In the genomic region with DNA sequence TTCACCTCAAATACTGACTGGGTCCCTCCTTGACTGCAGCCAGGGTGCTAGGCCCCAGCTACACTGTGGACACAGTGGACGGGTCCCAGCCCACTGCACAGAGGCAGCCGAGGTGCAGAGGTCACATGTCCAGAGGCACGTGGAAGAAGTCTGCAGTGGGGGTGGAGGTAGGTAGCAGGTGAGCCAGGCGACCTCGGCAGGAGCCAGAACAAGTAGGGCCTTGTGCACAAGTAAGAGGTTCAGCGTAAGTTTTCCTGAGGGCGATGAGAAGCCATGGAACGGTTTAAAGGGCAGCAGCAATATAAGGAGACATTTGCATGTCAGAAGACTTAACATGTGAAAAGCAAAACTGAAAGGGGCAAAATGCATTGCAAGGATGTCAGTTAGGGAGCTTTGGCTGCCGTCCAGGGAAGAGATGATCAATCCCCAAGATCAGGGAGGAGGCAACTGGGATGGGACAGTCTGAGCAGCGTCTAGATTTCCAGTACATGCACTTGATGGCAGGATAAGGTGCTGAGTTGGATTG, we compare ENCODE assay signal across 1 cellular context.
TF ChIP-seq lines count a peak whose summit lies in the region.

No MANE protein-coding gene starts in this region.

TF ChIP-seq in HepG2, 621 proteins besides CTCF, POLR2A, EP300 and RAD21 (continued from another document and continues in another):
- TF ChIP-seq, protein P1, sequence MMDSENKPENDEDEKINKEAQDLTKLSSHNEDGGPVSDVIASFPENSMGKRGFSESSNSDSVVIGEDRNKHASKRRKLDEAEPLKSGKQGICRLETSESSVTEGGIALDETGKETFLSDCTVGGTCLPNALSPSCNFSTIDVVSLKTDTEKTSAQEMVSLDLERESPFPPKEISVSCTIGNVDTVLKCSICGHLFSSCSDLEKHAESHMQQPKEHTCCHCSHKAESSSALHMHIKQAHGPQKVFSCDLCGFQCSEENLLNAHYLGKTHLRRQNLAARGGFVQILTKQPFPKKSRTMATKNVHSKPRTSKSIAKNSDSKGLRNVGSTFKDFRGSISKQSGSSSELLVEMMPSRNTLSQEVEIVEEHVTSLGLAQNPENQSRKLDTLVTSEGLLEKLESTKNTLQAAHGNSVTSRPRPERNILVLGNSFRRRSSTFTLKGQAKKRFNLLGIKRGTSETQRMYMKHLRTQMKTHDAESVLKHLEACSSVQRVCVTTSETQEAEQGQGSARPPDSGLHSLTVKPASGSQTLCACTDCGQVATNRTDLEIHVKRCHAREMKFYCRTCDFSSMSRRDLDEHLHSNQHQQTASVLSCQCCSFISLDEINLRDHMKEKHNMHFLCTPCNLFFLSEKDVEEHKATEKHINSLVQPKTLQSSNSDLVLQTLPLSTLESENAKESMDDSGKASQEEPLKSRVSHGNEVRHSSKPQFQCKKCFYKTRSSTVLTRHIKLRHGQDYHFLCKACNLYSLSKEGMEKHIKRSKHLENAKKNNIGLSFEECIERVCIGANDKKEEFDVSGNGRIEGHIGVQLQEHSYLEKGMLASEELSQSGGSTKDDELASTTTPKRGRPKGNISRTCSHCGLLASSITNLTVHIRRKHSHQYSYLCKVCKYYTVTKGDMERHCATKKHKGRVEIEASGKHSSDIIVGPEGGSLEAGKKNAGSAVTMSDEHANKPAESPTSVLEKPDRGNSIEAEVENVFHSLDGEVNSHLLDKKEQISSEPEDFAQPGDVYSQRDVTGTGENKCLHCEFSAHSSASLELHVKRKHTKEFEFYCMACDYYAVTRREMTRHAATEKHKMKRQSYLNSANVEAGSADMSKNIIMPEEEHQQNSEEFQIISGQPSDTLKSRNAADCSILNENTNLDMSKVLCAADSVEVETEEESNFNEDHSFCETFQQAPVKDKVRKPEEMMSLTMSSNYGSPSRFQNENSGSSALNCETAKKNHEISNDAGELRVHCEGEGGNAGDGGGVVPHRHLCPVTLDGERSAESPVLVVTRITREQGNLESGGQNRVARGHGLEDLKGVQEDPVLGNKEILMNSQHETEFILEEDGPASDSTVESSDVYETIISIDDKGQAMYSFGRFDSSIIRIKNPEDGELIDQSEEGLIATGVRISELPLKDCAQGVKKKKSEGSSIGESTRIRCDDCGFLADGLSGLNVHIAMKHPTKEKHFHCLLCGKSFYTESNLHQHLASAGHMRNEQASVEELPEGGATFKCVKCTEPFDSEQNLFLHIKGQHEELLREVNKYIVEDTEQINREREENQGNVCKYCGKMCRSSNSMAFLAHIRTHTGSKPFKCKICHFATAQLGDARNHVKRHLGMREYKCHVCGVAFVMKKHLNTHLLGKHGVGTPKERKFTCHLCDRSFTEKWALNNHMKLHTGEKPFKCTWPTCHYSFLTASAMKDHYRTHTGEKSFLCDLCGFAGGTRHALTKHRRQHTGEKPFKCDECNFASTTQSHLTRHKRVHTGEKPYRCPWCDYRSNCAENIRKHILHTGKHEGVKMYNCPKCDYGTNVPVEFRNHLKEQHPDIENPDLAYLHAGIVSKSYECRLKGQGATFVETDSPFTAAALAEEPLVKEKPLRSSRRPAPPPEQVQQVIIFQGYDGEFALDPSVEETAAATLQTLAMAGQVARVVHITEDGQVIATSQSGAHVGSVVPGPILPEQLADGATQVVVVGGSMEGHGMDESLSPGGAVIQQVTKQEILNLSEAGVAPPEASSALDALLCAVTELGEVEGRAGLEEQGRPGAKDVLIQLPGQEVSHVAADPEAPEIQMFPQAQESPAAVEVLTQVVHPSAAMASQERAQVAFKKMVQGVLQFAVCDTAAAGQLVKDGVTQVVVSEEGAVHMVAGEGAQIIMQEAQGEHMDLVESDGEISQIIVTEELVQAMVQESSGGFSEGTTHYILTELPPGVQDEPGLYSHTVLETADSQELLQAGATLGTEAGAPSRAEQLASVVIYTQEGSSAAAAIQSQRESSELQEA (CRISPR knock-in tag; IDR thresholded peaks at IDR 0.05; ENCODE audit: not compliant biosample characterization), result no peak
- TF ChIP-seq, protein P2, sequence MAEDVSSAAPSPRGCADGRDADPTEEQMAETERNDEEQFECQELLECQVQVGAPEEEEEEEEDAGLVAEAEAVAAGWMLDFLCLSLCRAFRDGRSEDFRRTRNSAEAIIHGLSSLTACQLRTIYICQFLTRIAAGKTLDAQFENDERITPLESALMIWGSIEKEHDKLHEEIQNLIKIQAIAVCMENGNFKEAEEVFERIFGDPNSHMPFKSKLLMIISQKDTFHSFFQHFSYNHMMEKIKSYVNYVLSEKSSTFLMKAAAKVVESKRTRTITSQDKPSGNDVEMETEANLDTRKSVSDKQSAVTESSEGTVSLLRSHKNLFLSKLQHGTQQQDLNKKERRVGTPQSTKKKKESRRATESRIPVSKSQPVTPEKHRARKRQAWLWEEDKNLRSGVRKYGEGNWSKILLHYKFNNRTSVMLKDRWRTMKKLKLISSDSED (CRISPR knock-in tag; IDR thresholded peaks at IDR 0.05), result no peak
- no peak; the same call in 1 of the 2 replicates for TF ChIP-seq ZNF788 (CRISPR knock-in tag; IDR thresholded peaks at IDR 0.05; ENCODE audit: borderline replicate concordance)
- TF ChIP-seq ZNF619 (CRISPR knock-in tag; IDR thresholded peaks at IDR 0.05), result no peak
- no peak for TF ChIP-seq HNF4G (IDR thresholded peaks at IDR 0.05; ENCODE audit: borderline replicate concordance, low read depth, low read length)
- no peak for TF ChIP-seq HNF4G (CRISPR knock-in tag; IDR thresholded peaks at IDR 0.05; ENCODE audit: borderline replicate concordance, low read depth)
- TF ChIP-seq, protein P3, sequence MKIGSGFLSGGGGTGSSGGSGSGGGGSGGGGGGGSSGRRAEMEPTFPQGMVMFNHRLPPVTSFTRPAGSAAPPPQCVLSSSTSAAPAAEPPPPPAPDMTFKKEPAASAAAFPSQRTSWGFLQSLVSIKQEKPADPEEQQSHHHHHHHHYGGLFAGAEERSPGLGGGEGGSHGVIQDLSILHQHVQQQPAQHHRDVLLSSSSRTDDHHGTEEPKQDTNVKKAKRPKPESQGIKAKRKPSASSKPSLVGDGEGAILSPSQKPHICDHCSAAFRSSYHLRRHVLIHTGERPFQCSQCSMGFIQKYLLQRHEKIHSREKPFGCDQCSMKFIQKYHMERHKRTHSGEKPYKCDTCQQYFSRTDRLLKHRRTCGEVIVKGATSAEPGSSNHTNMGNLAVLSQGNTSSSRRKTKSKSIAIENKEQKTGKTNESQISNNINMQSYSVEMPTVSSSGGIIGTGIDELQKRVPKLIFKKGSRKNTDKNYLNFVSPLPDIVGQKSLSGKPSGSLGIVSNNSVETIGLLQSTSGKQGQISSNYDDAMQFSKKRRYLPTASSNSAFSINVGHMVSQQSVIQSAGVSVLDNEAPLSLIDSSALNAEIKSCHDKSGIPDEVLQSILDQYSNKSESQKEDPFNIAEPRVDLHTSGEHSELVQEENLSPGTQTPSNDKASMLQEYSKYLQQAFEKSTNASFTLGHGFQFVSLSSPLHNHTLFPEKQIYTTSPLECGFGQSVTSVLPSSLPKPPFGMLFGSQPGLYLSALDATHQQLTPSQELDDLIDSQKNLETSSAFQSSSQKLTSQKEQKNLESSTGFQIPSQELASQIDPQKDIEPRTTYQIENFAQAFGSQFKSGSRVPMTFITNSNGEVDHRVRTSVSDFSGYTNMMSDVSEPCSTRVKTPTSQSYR (CRISPR knock-in tag; IDR thresholded peaks at IDR 0.05; ENCODE audit: borderline replicate concordance), result peak; percentile 92
- no peak for TF ChIP-seq ZNF296 (CRISPR knock-in tag; conservative IDR thresholded peaks at IDR 0.05)
- TF ChIP-seq, protein P4, sequence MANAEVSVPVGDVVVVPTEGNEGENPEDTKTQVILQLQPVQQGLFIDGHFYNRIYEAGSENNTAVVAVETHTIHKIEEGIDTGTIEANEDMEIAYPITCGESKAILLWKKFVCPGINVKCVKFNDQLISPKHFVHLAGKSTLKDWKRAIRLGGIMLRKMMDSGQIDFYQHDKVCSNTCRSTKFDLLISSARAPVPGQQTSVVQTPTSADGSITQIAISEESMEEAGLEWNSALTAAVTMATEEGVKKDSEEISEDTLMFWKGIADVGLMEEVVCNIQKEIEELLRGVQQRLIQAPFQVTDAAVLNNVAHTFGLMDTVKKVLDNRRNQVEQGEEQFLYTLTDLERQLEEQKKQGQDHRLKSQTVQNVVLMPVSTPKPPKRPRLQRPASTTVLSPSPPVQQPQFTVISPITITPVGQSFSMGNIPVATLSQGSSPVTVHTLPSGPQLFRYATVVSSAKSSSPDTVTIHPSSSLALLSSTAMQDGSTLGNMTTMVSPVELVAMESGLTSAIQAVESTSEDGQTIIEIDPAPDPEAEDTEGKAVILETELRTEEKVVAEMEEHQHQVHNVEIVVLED (CRISPR knock-in tag; IDR thresholded peaks at IDR 0.05; ENCODE audit: borderline replicate concordance), result no peak
- TF ChIP-seq ZNF747 (CRISPR knock-in tag; IDR thresholded peaks at IDR 0.05; ENCODE audit: borderline replicate concordance), result no peak
- no peak for TF ChIP-seq ZIK1 (CRISPR knock-in tag; IDR thresholded peaks at IDR 0.05; ENCODE audit: borderline replicate concordance, low read depth)
- TF ChIP-seq, protein P5, sequence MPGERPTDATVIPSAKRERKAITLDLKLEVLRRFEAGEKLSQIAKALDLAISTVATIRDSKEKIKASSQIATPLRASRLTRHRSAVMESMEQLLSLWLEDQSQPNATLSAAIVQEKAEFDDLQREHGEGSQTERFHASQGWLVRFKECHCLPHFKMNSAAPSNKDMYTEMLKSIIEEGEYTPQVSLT (CRISPR knock-in tag; IDR thresholded peaks at IDR 0.05; ENCODE audit: borderline replicate concordance, low read depth), result no peak
- no peak for TF ChIP-seq ZKSCAN1 (IDR thresholded peaks at IDR 0.05; ENCODE audit: low read length)
- peak; percentile 71; the same call in 1 of the 2 replicates for TF ChIP-seq NFKB2 (CRISPR knock-in tag; IDR thresholded peaks at IDR 0.05; ENCODE audit: borderline replicate concordance)
- TF ChIP-seq SYNCRIP (IDR thresholded peaks at IDR 0.05; ENCODE audit: insufficient read depth, low read depth, low read length), result no peak
- TF ChIP-seq PRPF4 (IDR thresholded peaks at IDR 0.05; ENCODE audit: low read depth, low read length, poor library complexity, severe bottlenecking), result no peak
- no peak for TF ChIP-seq MATR3 (CRISPR knock-in tag; IDR thresholded peaks at IDR 0.05)
- TF ChIP-seq, protein P6, sequence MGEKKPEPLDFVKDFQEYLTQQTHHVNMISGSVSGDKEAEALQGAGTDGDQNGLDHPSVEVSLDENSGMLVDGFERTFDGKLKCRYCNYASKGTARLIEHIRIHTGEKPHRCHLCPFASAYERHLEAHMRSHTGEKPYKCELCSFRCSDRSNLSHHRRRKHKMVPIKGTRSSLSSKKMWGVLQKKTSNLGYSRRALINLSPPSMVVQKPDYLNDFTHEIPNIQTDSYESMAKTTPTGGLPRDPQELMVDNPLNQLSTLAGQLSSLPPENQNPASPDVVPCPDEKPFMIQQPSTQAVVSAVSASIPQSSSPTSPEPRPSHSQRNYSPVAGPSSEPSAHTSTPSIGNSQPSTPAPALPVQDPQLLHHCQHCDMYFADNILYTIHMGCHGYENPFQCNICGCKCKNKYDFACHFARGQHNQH (CRISPR knock-in tag; IDR thresholded peaks at IDR 0.05), result 0 out of 2 replicates have a peak, but pooled peaks have one; percentile 52
- TF ChIP-seq SNAPC2 (CRISPR knock-in tag; IDR thresholded peaks at IDR 0.05), result no peak
- TF ChIP-seq ZNF713 (CRISPR knock-in tag; IDR thresholded peaks at IDR 0.05), result no peak
- TF ChIP-seq, protein P7, sequence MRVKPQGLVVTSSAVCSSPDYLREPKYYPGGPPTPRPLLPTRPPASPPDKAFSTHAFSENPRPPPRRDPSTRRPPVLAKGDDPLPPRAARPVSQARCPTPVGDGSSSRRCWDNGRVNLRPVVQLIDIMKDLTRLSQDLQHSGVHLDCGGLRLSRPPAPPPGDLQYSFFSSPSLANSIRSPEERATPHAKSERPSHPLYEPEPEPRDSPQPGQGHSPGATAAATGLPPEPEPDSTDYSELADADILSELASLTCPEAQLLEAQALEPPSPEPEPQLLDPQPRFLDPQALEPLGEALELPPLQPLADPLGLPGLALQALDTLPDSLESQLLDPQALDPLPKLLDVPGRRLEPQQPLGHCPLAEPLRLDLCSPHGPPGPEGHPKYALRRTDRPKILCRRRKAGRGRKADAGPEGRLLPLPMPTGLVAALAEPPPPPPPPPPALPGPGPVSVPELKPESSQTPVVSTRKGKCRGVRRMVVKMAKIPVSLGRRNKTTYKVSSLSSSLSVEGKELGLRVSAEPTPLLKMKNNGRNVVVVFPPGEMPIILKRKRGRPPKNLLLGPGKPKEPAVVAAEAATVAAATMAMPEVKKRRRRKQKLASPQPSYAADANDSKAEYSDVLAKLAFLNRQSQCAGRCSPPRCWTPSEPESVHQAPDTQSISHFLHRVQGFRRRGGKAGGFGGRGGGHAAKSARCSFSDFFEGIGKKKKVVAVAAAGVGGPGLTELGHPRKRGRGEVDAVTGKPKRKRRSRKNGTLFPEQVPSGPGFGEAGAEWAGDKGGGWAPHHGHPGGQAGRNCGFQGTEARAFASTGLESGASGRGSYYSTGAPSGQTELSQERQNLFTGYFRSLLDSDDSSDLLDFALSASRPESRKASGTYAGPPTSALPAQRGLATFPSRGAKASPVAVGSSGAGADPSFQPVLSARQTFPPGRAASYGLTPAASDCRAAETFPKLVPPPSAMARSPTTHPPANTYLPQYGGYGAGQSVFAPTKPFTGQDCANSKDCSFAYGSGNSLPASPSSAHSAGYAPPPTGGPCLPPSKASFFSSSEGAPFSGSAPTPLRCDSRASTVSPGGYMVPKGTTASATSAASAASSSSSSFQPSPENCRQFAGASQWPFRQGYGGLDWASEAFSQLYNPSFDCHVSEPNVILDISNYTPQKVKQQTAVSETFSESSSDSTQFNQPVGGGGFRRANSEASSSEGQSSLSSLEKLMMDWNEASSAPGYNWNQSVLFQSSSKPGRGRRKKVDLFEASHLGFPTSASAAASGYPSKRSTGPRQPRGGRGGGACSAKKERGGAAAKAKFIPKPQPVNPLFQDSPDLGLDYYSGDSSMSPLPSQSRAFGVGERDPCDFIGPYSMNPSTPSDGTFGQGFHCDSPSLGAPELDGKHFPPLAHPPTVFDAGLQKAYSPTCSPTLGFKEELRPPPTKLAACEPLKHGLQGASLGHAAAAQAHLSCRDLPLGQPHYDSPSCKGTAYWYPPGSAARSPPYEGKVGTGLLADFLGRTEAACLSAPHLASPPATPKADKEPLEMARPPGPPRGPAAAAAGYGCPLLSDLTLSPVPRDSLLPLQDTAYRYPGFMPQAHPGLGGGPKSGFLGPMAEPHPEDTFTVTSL (CRISPR knock-in tag; IDR thresholded peaks at IDR 0.05; ENCODE audit: borderline replicate concordance), result no peak
- TF ChIP-seq, protein P8, sequence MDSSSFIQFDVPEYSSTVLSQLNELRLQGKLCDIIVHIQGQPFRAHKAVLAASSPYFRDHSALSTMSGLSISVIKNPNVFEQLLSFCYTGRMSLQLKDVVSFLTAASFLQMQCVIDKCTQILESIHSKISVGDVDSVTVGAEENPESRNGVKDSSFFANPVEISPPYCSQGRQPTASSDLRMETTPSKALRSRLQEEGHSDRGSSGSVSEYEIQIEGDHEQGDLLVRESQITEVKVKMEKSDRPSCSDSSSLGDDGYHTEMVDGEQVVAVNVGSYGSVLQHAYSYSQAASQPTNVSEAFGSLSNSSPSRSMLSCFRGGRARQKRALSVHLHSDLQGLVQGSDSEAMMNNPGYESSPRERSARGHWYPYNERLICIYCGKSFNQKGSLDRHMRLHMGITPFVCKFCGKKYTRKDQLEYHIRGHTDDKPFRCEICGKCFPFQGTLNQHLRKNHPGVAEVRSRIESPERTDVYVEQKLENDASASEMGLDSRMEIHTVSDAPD (CRISPR knock-in tag; IDR thresholded peaks at IDR 0.05), result no peak
- no peak for TF ChIP-seq PAF1 (CRISPR knock-in tag; IDR thresholded peaks at IDR 0.05)
- TF ChIP-seq, protein P9, sequence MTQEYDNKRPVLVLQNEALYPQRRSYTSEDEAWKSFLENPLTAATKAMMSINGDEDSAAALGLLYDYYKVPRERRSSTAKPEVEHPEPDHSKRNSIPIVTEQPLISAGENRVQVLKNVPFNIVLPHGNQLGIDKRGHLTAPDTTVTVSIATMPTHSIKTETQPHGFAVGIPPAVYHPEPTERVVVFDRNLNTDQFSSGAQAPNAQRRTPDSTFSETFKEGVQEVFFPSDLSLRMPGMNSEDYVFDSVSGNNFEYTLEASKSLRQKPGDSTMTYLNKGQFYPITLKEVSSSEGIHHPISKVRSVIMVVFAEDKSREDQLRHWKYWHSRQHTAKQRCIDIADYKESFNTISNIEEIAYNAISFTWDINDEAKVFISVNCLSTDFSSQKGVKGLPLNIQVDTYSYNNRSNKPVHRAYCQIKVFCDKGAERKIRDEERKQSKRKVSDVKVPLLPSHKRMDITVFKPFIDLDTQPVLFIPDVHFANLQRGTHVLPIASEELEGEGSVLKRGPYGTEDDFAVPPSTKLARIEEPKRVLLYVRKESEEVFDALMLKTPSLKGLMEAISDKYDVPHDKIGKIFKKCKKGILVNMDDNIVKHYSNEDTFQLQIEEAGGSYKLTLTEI (CRISPR knock-in tag; conservative IDR thresholded peaks at IDR 0.05), result no peak
